Comparison of ENCODE assay signal across 24 cellular contexts in genomic region chr10:116076616-116077015, GRCh38.
"Had no signal": no experiment of that assay in that cellular context is flagged by ENCODE, and none has a peak within 500 bp of the region (broad histone marks: within the 10 kb centered on the region; RNA-seq: fewer than 3 reads in every experiment).

No MANE protein-coding gene starts in this region.

- H3K27me3 Mint-ChIP-seq: activated CD4-positive, alpha-beta T cell treated with anti-CD3 and anti-CD28 coated beads, Interleukin-2, amount 10 ng/mL, durations not matched to agents 24 days and 14 days; activated CD8-positive, alpha-beta T cell treated with anti-CD3 and anti-CD28 coated beads for 36 hours; activated naive CD4-positive, alpha-beta T cell treated with anti-CD3 and anti-CD28 coated beads, Interleukin-2, amount 50 U/mL, for 24 hours; activated naive CD8-positive, alpha-beta T cell treated with anti-CD3 and anti-CD28 coated beads, Interleukin-2, amount 10 ng/mL, durations not matched to agents 7 days and 5 days; activated T-cell treated with anti-CD3 and anti-CD28 coated beads, Interleukin-2, amount 50 U/mL, for 24 hours; central memory CD8-positive, alpha-beta T cell had no signal

- H3K9me3 ChIP-seq: ascending aorta, SJCRH30 had no signal

- H3K27ac ChIP-seq: ascending aorta, cardiac muscle cell, SJCRH30, SK-N-MC had no signal

- H3K4me1 ChIP-seq: ascending aorta had no signal

- H3K27ac Mint-ChIP-seq: activated CD4-positive, alpha-beta T cell treated with anti-CD3 and anti-CD28 coated beads, Interleukin-2, amount 10 ng/mL, durations not matched to agents 24 days and 14 days; activated CD8-positive, alpha-beta T cell treated with anti-CD3 and anti-CD28 coated beads for 36 hours; activated naive CD4-positive, alpha-beta T cell treated with anti-CD3 and anti-CD28 coated beads, Interleukin-2, amount 50 U/mL, for 24 hours; activated naive CD8-positive, alpha-beta T cell treated with anti-CD3 and anti-CD28 coated beads, Interleukin-2, amount 10 ng/mL, durations not matched to agents 7 days and 5 days; activated T-cell treated with anti-CD3 and anti-CD28 coated beads, Interleukin-2, amount 50 U/mL, for 24 hours; activated T-helper 2 cell treated with anti-CD3 and anti-CD28 coated beads, Interferon-gamma antibody, Interleukin-2, Interleukin-4, amounts not matched to agents 10 μg/mL and 5 μg/mL and 100 μg/mL, durations not matched to agents 14 hours and 24 hours and 36 hours; T-helper 1 cell treated with Interleukin-12 subunit alpha and Interleukin-12 subunit beta and Interleukin-4 antibody, amounts not matched to agents 30 μg/mL and 1 μg/mL, for 36 hours; T-helper 2 cell treated with Interferon-gamma antibody and Interleukin-4, amounts not matched to agents 5 μg/mL and 100 μg/mL, for 36 hours had no signal

- H3K4me3 ChIP-seq: ascending aorta, cardiac muscle cell, SJCRH30, SK-N-MC had no signal

- H3K9me3 Mint-ChIP-seq: activated CD4-positive, alpha-beta T cell treated with anti-CD3 and anti-CD28 coated beads, Interleukin-2, amount 10 ng/mL, durations not matched to agents 24 days and 14 days; activated naive CD4-positive, alpha-beta T cell treated with anti-CD3 and anti-CD28 coated beads, Interleukin-2, amount 50 U/mL, for 24 hours; activated naive CD8-positive, alpha-beta T cell treated with anti-CD3 and anti-CD28 coated beads, Interleukin-2, amount 10 ng/mL, durations not matched to agents 7 days and 5 days; activated T-cell treated with anti-CD3 and anti-CD28 coated beads, Interleukin-2, amount 50 U/mL, for 24 hours; activated T-helper 2 cell treated with anti-CD3 and anti-CD28 coated beads, Interferon-gamma antibody, Interleukin-2, Interleukin-4, amounts not matched to agents 10 μg/mL and 5 μg/mL and 100 μg/mL, durations not matched to agents 14 hours and 24 hours and 36 hours; central memory CD8-positive, alpha-beta T cell; T-helper 1 cell treated with Interleukin-12 subunit alpha and Interleukin-12 subunit beta and Interleukin-4 antibody, amounts not matched to agents 30 μg/mL and 1 μg/mL, for 36 hours; T-helper 2 cell treated with Interferon-gamma antibody and Interleukin-4, amounts not matched to agents 5 μg/mL and 100 μg/mL, for 36 hours had no signal

- H3K4me1 Mint-ChIP-seq: activated CD4-positive, alpha-beta T cell treated with anti-CD3 and anti-CD28 coated beads, Interleukin-2, amount 10 ng/mL, durations not matched to agents 24 days and 14 days; activated naive CD4-positive, alpha-beta T cell treated with anti-CD3 and anti-CD28 coated beads, Interleukin-2, amount 50 U/mL, for 24 hours; activated naive CD8-positive, alpha-beta T cell treated with anti-CD3 and anti-CD28 coated beads, Interleukin-2, amount 10 ng/mL, durations not matched to agents 7 days and 5 days; central memory CD8-positive, alpha-beta T cell had no signal

- H3K27me3 ChIP-seq: ascending aorta, cardiac muscle cell, SJCRH30 had no signal

- H3K36me3 ChIP-seq: ascending aorta, cardiac muscle cell, SJCRH30 had no signal

- H3K4me3 Mint-ChIP-seq: activated CD4-positive, alpha-beta T cell treated with anti-CD3 and anti-CD28 coated beads, Interleukin-2, amount 10 ng/mL, durations not matched to agents 24 days and 14 days; activated CD8-positive, alpha-beta T cell treated with anti-CD3 and anti-CD28 coated beads for 36 hours; activated naive CD4-positive, alpha-beta T cell treated with anti-CD3 and anti-CD28 coated beads, Interleukin-2, amount 50 U/mL, for 24 hours; activated naive CD8-positive, alpha-beta T cell treated with anti-CD3 and anti-CD28 coated beads, Interleukin-2, amount 10 ng/mL, durations not matched to agents 7 days and 5 days; activated T-cell treated with anti-CD3 and anti-CD28 coated beads, Interleukin-2, amount 50 U/mL, for 24 hours; central memory CD8-positive, alpha-beta T cell; T-helper 1 cell treated with Interleukin-12 subunit alpha and Interleukin-12 subunit beta and Interleukin-4 antibody, amounts not matched to agents 30 μg/mL and 1 μg/mL, for 36 hours; T-helper 2 cell treated with Interferon-gamma antibody and Interleukin-4, amounts not matched to agents 5 μg/mL and 100 μg/mL, for 36 hours had no signal

- H3K36me3 Mint-ChIP-seq: activated naive CD4-positive, alpha-beta T cell treated with anti-CD3 and anti-CD28 coated beads, Interleukin-2, amount 50 U/mL, for 24 hours; activated naive CD8-positive, alpha-beta T cell treated with anti-CD3 and anti-CD28 coated beads, Interleukin-2, amount 10 ng/mL, durations not matched to agents 7 days and 5 days had no signal

- DNase-seq: activated CD4-positive, alpha-beta T cell treated with anti-CD3 and anti-CD28 coated beads, Interleukin-2, amount 10 ng/mL, durations not matched to agents 24 days and 14 days; activated CD4-positive, alpha-beta T cell treated with anti-CD3 and anti-CD28 coated beads, Interleukin-2, amount 50 U/mL, for 4 hours; activated CD8-positive, alpha-beta T cell treated with anti-CD3 and anti-CD28 coated beads for 36 hours; activated gamma-delta T cell; activated naive CD4-positive, alpha-beta T cell treated with Interleukin-2 at 50 U/mL for 16 hours; activated naive CD8-positive, alpha-beta T cell treated with anti-CD3 and anti-CD28 coated beads, Interleukin-2, amount 10 ng/mL, durations not matched to agents 7 days and 5 days; activated T-cell treated with anti-CD3 and anti-CD28 coated beads, Interleukin-2, amount 50 U/mL, for 24 hours; amygdala; NCI-H1092 treated with DMSO at 0.1 percent for 48 hours; NCI-H1417; NCI-H187 treated with DMSO at 0.1 percent for 48 hours; NCI-H2081; NCI-H345; NCI-H524 treated with DMSO at 0.1 percent for 48 hours; SHP77; SJCRH30 had no signal
